In the genomic region with DNA sequence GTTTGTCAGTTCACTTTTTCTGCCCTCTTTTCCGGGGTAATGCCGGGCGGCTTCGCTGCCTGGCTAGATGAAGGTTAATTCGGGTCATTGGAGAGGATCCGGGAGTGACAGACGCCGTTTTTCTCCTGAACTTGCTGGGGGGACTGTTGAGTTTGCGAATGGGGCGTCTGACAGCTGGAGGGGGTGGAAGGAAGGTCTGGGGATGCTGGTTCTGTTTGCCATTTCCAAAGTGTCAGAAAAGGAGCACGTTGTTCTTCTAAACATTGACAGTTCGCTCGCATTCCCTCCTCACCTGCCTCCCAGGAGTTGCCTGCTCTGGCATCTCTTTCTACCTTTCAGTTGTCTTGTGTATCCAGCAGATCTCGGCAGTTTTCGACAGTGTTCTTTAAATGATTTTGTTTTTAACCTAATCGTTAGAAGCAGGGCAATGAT, we compare ENCODE assay signal across 8 cellular contexts. TPM values are rescaled to one million over a fixed set of nuclear protein-coding genes. Genes with fewer than 3 reads are reported as not detected.
DNase-seq lines count a peak whose midpoint lies in the region; ATAC-seq and TF ChIP-seq lines count a peak whose summit lies in the region.

No MANE protein-coding gene starts in this region.

- TF ChIP-seq POLR2A in suprapubic skin (IDR thresholded peaks at IDR 0.05): no peak

- WGBS in suprapubic skin: under 1% methylated on average over 16 of the region's 16 CpGs

- H3K4me3 ChIP-seq in Jurkat, Clone E6-1 (ENCODE audit: low read length): peak overlapping the region; percentile 96
- peak overlapping the region; percentile 55 for H3K4me3 ChIP-seq in astrocyte of the cerebellum (ENCODE audit: low read depth, low read length)
- peak overlapping the region; percentile 72 for H3K4me3 ChIP-seq in suprapubic skin

- H3K4me1 ChIP-seq in ES-I3 (ENCODE audit: insufficient read depth, low read length): peaks cover 31% of the 10 kb centered on the region
- H3K4me1 ChIP-seq in suprapubic skin: peaks cover 37% of the 10 kb centered on the region

- TF ChIP-seq EP300 in suprapubic skin (IDR thresholded peaks at IDR 0.05): no peak

- peak; percentile 18 for ATAC-seq in left lobe of liver

- H3K27me3 ChIP-seq in suprapubic skin: no peaks in the 10 kb centered on the region

- in situ Hi-C loops in astrocyte of the cerebellum (cut with HindIII; ENCODE audit: low sequenced_read_pairs): no loop called here

- peak overlapping the region; percentile 95 for H3K27ac ChIP-seq in suprapubic skin

- H3K9ac ChIP-seq in ES-I3 (ENCODE audit: low read depth, low read length): peak overlapping the region; percentile 81

- no peak for DNase-seq in Jurkat, Clone E6-1 (ENCODE audit: low read depth, low spot score)
- no peak for DNase-seq in astrocyte of the cerebellum (ENCODE audit: low read depth)
- DNase-seq in left lobe of liver (ENCODE audit: low spot score): no peak
- DNase-seq in suprapubic skin (ENCODE audit: low spot score in 2 of 2): no peak
- no peak for DNase-seq in activated CD8-positive, alpha-beta memory T cell treated with anti-CD3 and anti-CD28 coated beads for 24 hours
- DNase-seq in NCI-H128 (lab: John Stamatoyannopoulos, UW; ENCODE audit: unreplicated experiment): no peak
- DNase-seq in NOMO-1 treated with DMSO at 0.1 percent for 48 hours (lab: John Stamatoyannopoulos, UW; ENCODE audit: unreplicated experiment): no peak

- H3K9me3 ChIP-seq in ES-I3 (ENCODE audit: control insufficient read depth, insufficient read depth, low read length) (no peaks in the 10 kb centered on the region), suprapubic skin (no peaks in the 10 kb centered on the region)

- H3K36me3 ChIP-seq in ES-I3 (ENCODE audit: insufficient read depth, low read length) (no peaks in the 10 kb centered on the region), suprapubic skin (no peaks in the 10 kb centered on the region)

- no peak for TF ChIP-seq CTCF in astrocyte of the cerebellum (IDR thresholded peaks at IDR 0.05; ENCODE audit: low read depth, low read length, missing control alignments)
- no peak for TF ChIP-seq CTCF in suprapubic skin (IDR thresholded peaks at IDR 0.05)

RNA-seq across cellular contexts. Expression of gene SELENOT, which starts 0.8 kb away (rescaled TPM):
- 108 TPM for polyA plus RNA-seq in Jurkat, Clone E6-1 (2012; ENCODE audit: insufficient read depth, insufficient read length)
- 42.5 TPM for total RNA-seq in left lobe of liver
- total RNA-seq in suprapubic skin: 10 to 100 TPM; 49.2 to 97.2 (median 75.3) TPM

RNA-seq across cellular contexts. Expression of gene EIF2A, which starts 57.3 kb away (rescaled TPM):
- polyA plus RNA-seq in Jurkat, Clone E6-1 (2012; ENCODE audit: insufficient read depth, insufficient read length): 101 TPM
- total RNA-seq in left lobe of liver (30.0 TPM), suprapubic skin (100 to 1,000 TPM; 149 to 222 (median 194) TPM)

RNA-seq across cellular contexts. Expression of gene SERP1, which starts 57.6 kb away (rescaled TPM):
- polyA plus RNA-seq in Jurkat, Clone E6-1 (2012; ENCODE audit: insufficient read depth, insufficient read length): 142 TPM
- 120 TPM for total RNA-seq in left lobe of liver
- total RNA-seq in suprapubic skin: 100 to 1,000 TPM in 3 of 4 donors, 10 to 100 TPM in 1; 84.2 to 149 (median 120) TPM
